15 cellular contexts compared by ENCODE assay signal in genomic region chr3:24137354-24137753, GRCh38.
A peak's percentile ranks its signal among the peaks of the same experiment; 100 is the strongest.
DNase-seq lines count a peak whose midpoint lies in the region; ATAC-seq, FAIRE-seq and TF ChIP-seq lines count a peak whose summit lies in the region.
"Had no signal": no experiment of that assay in that cellular context is flagged by ENCODE, and none has a peak within 500 bp of the region (broad histone marks: within the 10 kb centered on the region; RNA-seq: fewer than 3 reads in every experiment).

No MANE protein-coding gene starts in this region.

- H3K4me1 ChIP-seq in OCI-LY7 (ENCODE audit: insufficient read depth, low read length, poor library complexity, severe bottlenecking), result peaks cover 32% of the 10 kb centered on the region
- peaks cover 0 to 7% of the 10 kb centered on the region in 2 donors for H3K4me1 ChIP-seq in small intestine (ENCODE audit: control insufficient read depth in 2 of 2, insufficient read depth in 1 of 2, low read depth in 1 of 2, low read length in 1 of 2)
- H3K4me1 ChIP-seq in left ventricle myocardium inferior, result peaks cover 31% of the 10 kb centered on the region

- no TSS peak for BruUV-seq in OCI-LY7 (replicated peaks; lab: Mats Ljungman, UMichigan)

- ATAC-seq in left colon, result peak; percentile 87
- no peak for ATAC-seq in GM21786 (IDR thresholded peaks at IDR 0.05; ENCODE audit: unreplicated experiment)
- ATAC-seq: CD8-positive, alpha-beta T cell had no signal

- CTCF ChIA-PET in OCI-LY7 (lab: Charles Lee; ENCODE audit: unreplicated experiment), result no interaction called here

- H3K9me3 ChIP-seq in OCI-LY7 (ENCODE audit: low read length), result no peaks in the 10 kb centered on the region
- no peaks in the 10 kb centered on the region for H3K9me3 ChIP-seq in small intestine (ENCODE audit: control insufficient read depth, low read depth)
- no peaks in the 10 kb centered on the region for H3K9me3 ChIP-seq in left ventricle myocardium inferior (replicated peaks)

- WGBS in small intestine, 3 donors, result 59 to 80% (median 68%) methylated on average over 3 of the region's 3 CpGs

- intact Hi-C loops in OCI-LY7 (cut with micrococcal nuclease; ENCODE audit: unreplicated experiment), result loop anchor here (5.0 kb wide), 1 partner anchor 140 kb away; no protein-coding TSS in a partner anchor
- intact Hi-C loops in left colon (cut with DNase I, micrococcal nuclease), result no loop called here
- intact Hi-C loops in left ventricle myocardium inferior (cut with micrococcal nuclease), result no loop called here

- DNase-seq in OCI-LY7 (ENCODE audit: low spot score) (no peak), left colon (no peak), small intestine (peak; percentile 82), GOT3 (lab: John Stamatoyannopoulos, UW) (no peak), kidney tubule cell (ENCODE audit: low spot score) (no peak), left ventricle myocardium inferior (no peak)
- DNase-seq: CD8-positive, alpha-beta T cell; HCEC 1CT; MV-4-11; NCI-H1930; NK-92 treated with Interleukin-12 subunit alpha and Interleukin-12 subunit beta, amount 100 ng/mL, for 24 hours; SW 1271 had no signal

- H3K4me2 ChIP-seq in OCI-LY7 (ENCODE audit: low read length), result peak overlapping the region; percentile 45

- H3K27me3 ChIP-seq in small intestine (ENCODE audit: control insufficient read depth in 2 of 2, insufficient read depth in 2 of 2, low read length in 2 of 2) (no peaks in the 10 kb centered on the region), left ventricle myocardium inferior (ENCODE audit: low read depth) (no peaks in the 10 kb centered on the region)

- POLR2A ChIA-PET in OCI-LY7 (lab: Charles Lee), result interaction anchor here (1.3 kb wide), 1 partner anchor 14 kb away, joined by 4 read pairs; no protein-coding TSS in a partner anchor

- H3K4me3 ChIP-seq in OCI-LY7 (ENCODE audit: low read depth, low read length, poor library complexity, severe bottlenecking), result no peak overlapping the region
- no peak overlapping the region for H3K4me3 ChIP-seq in small intestine (ENCODE audit: low read depth in 1 of 2, low read length in 2 of 2)
- no peak overlapping the region for H3K4me3 ChIP-seq in left ventricle myocardium inferior

- no peaks in the 10 kb centered on the region for H3K36me3 ChIP-seq in OCI-LY7 (ENCODE audit: insufficient read depth, low read length)
- peaks cover 0 to 3% of the 10 kb centered on the region in 2 donors for H3K36me3 ChIP-seq in small intestine (ENCODE audit: control insufficient read depth in 2 of 2, insufficient read depth in 2 of 2, low read length in 2 of 2)
- no peaks in the 10 kb centered on the region for H3K36me3 ChIP-seq in left ventricle myocardium inferior

- peak overlapping the region; percentile 58 for H2AFZ ChIP-seq in OCI-LY7 (ENCODE audit: low read length)

- H3K27ac ChIP-seq in 22Rv1 (peak overlapping the region; percentile 89), OCI-LY7 (ENCODE audit: low read depth, low read length, poor library complexity, severe bottlenecking) (peak overlapping the region; percentile 41), small intestine (ENCODE audit: low read depth in 1 of 2, low read length in 1 of 2) (peak overlapping the region in 1 of 2 donors; percentile 75), left ventricle myocardium inferior (replicated peaks) (no peak overlapping the region)

- H3K79me2 ChIP-seq in OCI-LY7 (ENCODE audit: insufficient read depth, low read depth, low read length), result no peaks in the 10 kb centered on the region

- FAIRE-seq in small intestine (lab: Jason Lieb, UNC), result no peak
- FAIRE-seq: GM19239 had no signal

- no peaks in the 10 kb centered on the region for H4K20me1 ChIP-seq in OCI-LY7 (ENCODE audit: insufficient read depth, low read length)

- H3K9me2 ChIP-seq in OCI-LY7 (ENCODE audit: insufficient read depth, low read length), result no peaks in the 10 kb centered on the region

- TF ChIP-seq CTCF in 22Rv1 (IDR thresholded peaks at IDR 0.05) (no peak), OCI-LY7 (conservative IDR thresholded peaks at IDR 0.05; ENCODE audit: low read length) (no peak), left ventricle myocardium inferior (IDR thresholded peaks at IDR 0.05; ENCODE audit: borderline replicate concordance) (no peak)
